Comparison of ENCODE assay signal across 8 cellular contexts in genomic region chr3:72100626-72101187, GRCh38.
DNase-seq lines count a peak whose midpoint lies in the region; ATAC-seq and TF ChIP-seq lines count a peak whose summit lies in the region.

No MANE protein-coding gene starts in this region.

- peaks cover 6% of the 10 kb centered on the region for H3K4me1 ChIP-seq in ACC112 (ENCODE audit: control insufficient read depth, insufficient read depth, low read length, unreplicated experiment)

- TF ChIP-seq CTCF in epithelial cell of esophagus (IDR thresholded peaks at IDR 0.05; ENCODE audit: insufficient read depth, low read depth, low read length, missing control alignments), result no peak

- no peaks in the 10 kb centered on the region for H3K79me2 ChIP-seq in ACC112 (ENCODE audit: control insufficient read depth, insufficient read depth, low read length, unreplicated experiment)

- H3K4me3 ChIP-seq in ACC112 (ENCODE audit: low read depth, low read length), result peak overlapping the region; percentile 77
- no peak overlapping the region for H3K4me3 ChIP-seq in epithelial cell of esophagus (ENCODE audit: low read length)

- DNase-seq in NCI-H748 treated with DMSO at 0.1 percent for 48 hours (lab: John Stamatoyannopoulos, UW) (peak; percentile 51), epithelial cell of esophagus (ENCODE audit: low read depth) (peak; percentile 5), mucosa of gallbladder (ENCODE audit: low spot score) (peak; percentile 82)
- DNase-seq in activated CD8-positive, alpha-beta memory T cell treated with anti-CD3 and anti-CD28 coated beads, Interleukin-2, amount 50 U/mL, for 1 hour (ENCODE audit: extremely low read depth), result peak; percentile 45
- DNase-seq in stimulated activated CD8-positive, alpha-beta memory T cell treated with anti-CD3 and anti-CD28 coated beads, Interleukin-2, amount 100 ng/mL, for 1 hour (ENCODE audit: low read depth in 2 of 2), result peak; percentile 58 to 64

- H3K27me3 ChIP-seq in ACC112 (ENCODE audit: insufficient read depth, low read length), result no peaks in the 10 kb centered on the region

- peak overlapping the region; percentile 57; the same call in 1 of the 2 replicates for H3K27ac ChIP-seq in ACC112 (ENCODE audit: low read depth, low read length)

- no peaks in the 10 kb centered on the region for H3K36me3 ChIP-seq in ACC112 (ENCODE audit: insufficient read depth, low read length)

- peak; percentile 41 for ATAC-seq in GM18519 (IDR thresholded peaks at IDR 0.05; ENCODE audit: low FRiP score, unreplicated experiment)
- peak; percentile 68 for ATAC-seq in HG02981 (IDR thresholded peaks at IDR 0.05; ENCODE audit: unreplicated experiment)

- peak overlapping the region; percentile 97 for H2AFZ ChIP-seq in ACC112 (ENCODE audit: low read length, unreplicated experiment)

Comparison
In these comparisons a context has a peak if more than half of its experiments do, and no peak if none do; other contexts are left out.
1. DNase-seq: peak in every context shown above with its lines; median percentile 82 in mucosa of gallbladder; 61 in stimulated activated CD8-positive, alpha-beta memory T cell treated with anti-CD3 and anti-CD28 coated beads, Interleukin-2, amount 100 ng/mL, for 1 hour; 51 in NCI-H748 treated with DMSO at 0.1 percent for 48 hours; 45 in activated CD8-positive, alpha-beta memory T cell treated with anti-CD3 and anti-CD28 coated beads, Interleukin-2, amount 50 U/mL, for 1 hour; 5 in epithelial cell of esophagus.